Comparison of ENCODE assay signal across 1 cellular context in the genomic region with DNA sequence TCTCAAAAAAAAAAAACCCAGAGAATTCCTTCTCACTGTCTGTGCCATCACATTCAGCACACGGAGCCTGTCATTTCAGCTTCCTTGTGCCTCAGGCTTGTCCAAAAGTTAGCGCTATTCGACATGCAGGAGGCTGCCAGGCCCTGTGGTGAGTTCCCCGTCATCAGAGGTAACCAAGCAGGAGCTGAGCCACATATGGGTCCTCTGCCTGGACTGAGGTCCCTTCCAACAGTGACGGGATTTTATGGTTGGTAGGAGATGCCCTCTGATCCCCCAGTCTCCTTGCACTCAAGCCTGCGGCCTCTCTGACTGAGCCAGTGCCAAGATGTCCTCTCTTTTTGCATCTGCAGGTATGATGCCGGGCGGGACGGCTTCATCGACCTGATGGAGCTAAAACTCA.
TF ChIP-seq lines count a peak whose summit lies in the region.

No MANE protein-coding gene starts in this region.

TF ChIP-seq in K562, 482 proteins besides CTCF, POLR2A, EP300 and RAD21 (continued from another document):
- TF ChIP-seq, protein P1, sequence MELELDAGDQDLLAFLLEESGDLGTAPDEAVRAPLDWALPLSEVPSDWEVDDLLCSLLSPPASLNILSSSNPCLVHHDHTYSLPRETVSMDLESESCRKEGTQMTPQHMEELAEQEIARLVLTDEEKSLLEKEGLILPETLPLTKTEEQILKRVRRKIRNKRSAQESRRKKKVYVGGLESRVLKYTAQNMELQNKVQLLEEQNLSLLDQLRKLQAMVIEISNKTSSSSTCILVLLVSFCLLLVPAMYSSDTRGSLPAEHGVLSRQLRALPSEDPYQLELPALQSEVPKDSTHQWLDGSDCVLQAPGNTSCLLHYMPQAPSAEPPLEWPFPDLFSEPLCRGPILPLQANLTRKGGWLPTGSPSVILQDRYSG (tag; conservative IDR thresholded peaks at IDR 0.05; ENCODE audit: low read depth): no peak
- TF ChIP-seq, protein P2, sequence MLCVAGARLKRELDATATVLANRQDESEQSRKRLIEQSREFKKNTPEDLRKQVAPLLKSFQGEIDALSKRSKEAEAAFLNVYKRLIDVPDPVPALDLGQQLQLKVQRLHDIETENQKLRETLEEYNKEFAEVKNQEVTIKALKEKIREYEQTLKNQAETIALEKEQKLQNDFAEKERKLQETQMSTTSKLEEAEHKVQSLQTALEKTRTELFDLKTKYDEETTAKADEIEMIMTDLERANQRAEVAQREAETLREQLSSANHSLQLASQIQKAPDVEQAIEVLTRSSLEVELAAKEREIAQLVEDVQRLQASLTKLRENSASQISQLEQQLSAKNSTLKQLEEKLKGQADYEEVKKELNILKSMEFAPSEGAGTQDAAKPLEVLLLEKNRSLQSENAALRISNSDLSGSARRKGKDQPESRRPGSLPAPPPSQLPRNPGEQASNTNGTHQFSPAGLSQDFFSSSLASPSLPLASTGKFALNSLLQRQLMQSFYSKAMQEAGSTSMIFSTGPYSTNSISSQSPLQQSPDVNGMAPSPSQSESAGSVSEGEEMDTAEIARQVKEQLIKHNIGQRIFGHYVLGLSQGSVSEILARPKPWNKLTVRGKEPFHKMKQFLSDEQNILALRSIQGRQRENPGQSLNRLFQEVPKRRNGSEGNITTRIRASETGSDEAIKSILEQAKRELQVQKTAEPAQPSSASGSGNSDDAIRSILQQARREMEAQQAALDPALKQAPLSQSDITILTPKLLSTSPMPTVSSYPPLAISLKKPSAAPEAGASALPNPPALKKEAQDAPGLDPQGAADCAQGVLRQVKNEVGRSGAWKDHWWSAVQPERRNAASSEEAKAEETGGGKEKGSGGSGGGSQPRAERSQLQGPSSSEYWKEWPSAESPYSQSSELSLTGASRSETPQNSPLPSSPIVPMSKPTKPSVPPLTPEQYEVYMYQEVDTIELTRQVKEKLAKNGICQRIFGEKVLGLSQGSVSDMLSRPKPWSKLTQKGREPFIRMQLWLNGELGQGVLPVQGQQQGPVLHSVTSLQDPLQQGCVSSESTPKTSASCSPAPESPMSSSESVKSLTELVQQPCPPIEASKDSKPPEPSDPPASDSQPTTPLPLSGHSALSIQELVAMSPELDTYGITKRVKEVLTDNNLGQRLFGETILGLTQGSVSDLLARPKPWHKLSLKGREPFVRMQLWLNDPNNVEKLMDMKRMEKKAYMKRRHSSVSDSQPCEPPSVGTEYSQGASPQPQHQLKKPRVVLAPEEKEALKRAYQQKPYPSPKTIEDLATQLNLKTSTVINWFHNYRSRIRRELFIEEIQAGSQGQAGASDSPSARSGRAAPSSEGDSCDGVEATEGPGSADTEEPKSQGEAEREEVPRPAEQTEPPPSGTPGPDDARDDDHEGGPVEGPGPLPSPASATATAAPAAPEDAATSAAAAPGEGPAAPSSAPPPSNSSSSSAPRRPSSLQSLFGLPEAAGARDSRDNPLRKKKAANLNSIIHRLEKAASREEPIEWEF (CRISPR knock-in tag; IDR thresholded peaks at IDR 0.05): no peak
- TF ChIP-seq NFE2L1 (tag; IDR thresholded peaks at IDR 0.05; ENCODE audit: borderline replicate concordance, low read depth): no peak
- TF ChIP-seq RCOR1 (IDR thresholded peaks at IDR 0.05; ENCODE audit: borderline replicate concordance in 1 of 2, low read depth in 2 of 2, low read length in 2 of 2): 0 out of 4 replicates have a peak, but pooled peaks of 1 of the 2 experiments have one; percentile 25
- TF ChIP-seq ZBTB2 (IDR thresholded peaks at IDR 0.05): no peak
- TF ChIP-seq ZNF175 (CRISPR knock-in tag; IDR thresholded peaks at IDR 0.05; ENCODE audit: low read depth): no peak
- TF ChIP-seq, protein P3, sequence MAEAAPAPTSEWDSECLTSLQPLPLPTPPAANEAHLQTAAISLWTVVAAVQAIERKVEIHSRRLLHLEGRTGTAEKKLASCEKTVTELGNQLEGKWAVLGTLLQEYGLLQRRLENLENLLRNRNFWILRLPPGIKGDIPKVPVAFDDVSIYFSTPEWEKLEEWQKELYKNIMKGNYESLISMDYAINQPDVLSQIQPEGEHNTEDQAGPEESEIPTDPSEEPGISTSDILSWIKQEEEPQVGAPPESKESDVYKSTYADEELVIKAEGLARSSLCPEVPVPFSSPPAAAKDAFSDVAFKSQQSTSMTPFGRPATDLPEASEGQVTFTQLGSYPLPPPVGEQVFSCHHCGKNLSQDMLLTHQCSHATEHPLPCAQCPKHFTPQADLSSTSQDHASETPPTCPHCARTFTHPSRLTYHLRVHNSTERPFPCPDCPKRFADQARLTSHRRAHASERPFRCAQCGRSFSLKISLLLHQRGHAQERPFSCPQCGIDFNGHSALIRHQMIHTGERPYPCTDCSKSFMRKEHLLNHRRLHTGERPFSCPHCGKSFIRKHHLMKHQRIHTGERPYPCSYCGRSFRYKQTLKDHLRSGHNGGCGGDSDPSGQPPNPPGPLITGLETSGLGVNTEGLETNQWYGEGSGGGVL (CRISPR knock-in tag; IDR thresholded peaks at IDR 0.05): no peak
- no peak for TF ChIP-seq TRIM25 (IDR thresholded peaks at IDR 0.05; ENCODE audit: borderline replicate concordance)
